8 cellular contexts compared by ENCODE assay signal in the genomic region with DNA sequence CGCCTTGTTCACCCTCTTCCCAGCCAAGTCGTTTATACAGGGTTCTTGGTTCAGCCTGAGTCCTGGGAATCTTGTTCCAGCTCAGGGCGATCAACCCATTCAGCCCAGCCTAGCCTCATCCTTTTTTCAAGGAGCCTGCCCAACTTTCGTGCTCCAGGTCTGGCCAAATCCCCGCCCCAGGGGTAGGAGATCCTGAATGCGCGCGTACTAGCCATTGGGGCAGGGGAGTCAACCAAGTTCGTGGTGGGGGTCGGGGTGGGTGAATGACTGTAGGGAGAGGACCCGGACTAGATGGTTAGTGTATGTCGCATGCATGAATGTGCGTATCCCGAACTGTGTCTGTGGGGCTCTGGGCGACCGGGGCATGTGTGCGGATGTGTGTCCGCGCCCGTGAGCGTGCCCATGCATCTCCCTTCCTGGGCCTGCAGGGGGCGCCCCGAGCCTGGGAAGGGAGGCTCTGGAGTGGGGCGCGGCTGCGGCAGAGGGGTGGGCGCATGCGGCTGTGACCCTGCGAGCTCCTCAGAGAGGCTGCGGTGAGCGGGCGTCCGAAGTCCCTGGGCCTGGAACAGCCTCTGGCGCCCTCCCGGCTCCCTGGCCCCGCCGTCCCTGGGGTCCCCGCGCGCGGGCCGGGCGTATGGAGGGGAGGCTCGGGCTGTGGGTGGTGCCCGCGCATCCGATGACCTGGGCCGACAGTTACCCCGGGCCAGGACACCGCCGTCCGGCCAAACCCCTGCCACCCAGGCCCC. TPM values are rescaled to one million over a fixed set of nuclear protein-coding genes. Genes with fewer than 3 reads are reported as not detected.
A peak's percentile ranks its signal among the peaks of the same experiment; 100 is the strongest.
DNase-seq lines count a peak whose midpoint lies in the region; ATAC-seq and TF ChIP-seq lines count a peak whose summit lies in the region.

No MANE protein-coding gene starts in this region.

- H3K4me3 ChIP-seq in subcutaneous abdominal adipose tissue (ENCODE audit: low read depth in 1 of 5, low read length in 5 of 5), result peak overlapping the region in 4 of 5 donors; percentile 67 to 76 (median 72)

- peaks cover 10% of the 10 kb centered on the region for H3K4me1 Mint-ChIP-seq in activated naive CD4-positive, alpha-beta T cell treated with anti-CD3 and anti-CD28 coated beads, Interleukin-2, amount 50 U/mL, for 24 hours

- no peaks in the 10 kb centered on the region for H3K36me3 ChIP-seq in subcutaneous abdominal adipose tissue (ENCODE audit: control insufficient read depth in 5 of 5, insufficient read depth in 5 of 5, low read length in 5 of 5)

- intact Hi-C loops in head of caudate nucleus (cut with DNase I), result loop anchor here (5.0 kb wide), 1 partner anchor 39 kb away; a partner anchor contains a TSS

- no peak overlapping the region for H3K27ac Mint-ChIP-seq in activated naive CD4-positive, alpha-beta T cell treated with anti-CD3 and anti-CD28 coated beads, Interleukin-2, amount 50 U/mL, for 24 hours

- no peak for ATAC-seq in HG03108 (IDR thresholded peaks at IDR 0.05; ENCODE audit: unreplicated experiment)

- peak overlapping the region; percentile 27 for H3K4me3 Mint-ChIP-seq in activated naive CD4-positive, alpha-beta T cell treated with anti-CD3 and anti-CD28 coated beads, Interleukin-2, amount 50 U/mL, for 24 hours

- peaks cover 2 to 12% (median 11%) of the 10 kb centered on the region in 5 donors for H3K4me1 ChIP-seq in subcutaneous abdominal adipose tissue (ENCODE audit: control insufficient read depth in 5 of 5, insufficient read depth in 5 of 5, low read length in 5 of 5)

- H3K9ac ChIP-seq in subcutaneous abdominal adipose tissue (ENCODE audit: low read length in 5 of 5), result peak overlapping the region in 4 of 5 donors; percentile 64 to 86 (median 80)

- H3K27me3 ChIP-seq in subcutaneous abdominal adipose tissue (ENCODE audit: control insufficient read depth in 5 of 5, insufficient read depth in 4 of 5, low read length in 5 of 5), result no peaks in the 10 kb centered on the region

- no peaks in the 10 kb centered on the region for H3K9me3 Mint-ChIP-seq in activated naive CD4-positive, alpha-beta T cell treated with anti-CD3 and anti-CD28 coated beads, Interleukin-2, amount 50 U/mL, for 24 hours

- DNase-seq in KBM-7 (peak; percentile 84), SK-N-DZ (ENCODE audit: low spot score) (peak; percentile 74), head of caudate nucleus (peak; percentile 47 to 88 (median 80)), occipital lobe (lab: John Stamatoyannopoulos, UW) (peak; percentile 44)

- no peaks in the 10 kb centered on the region for H3K36me3 Mint-ChIP-seq in activated naive CD4-positive, alpha-beta T cell treated with anti-CD3 and anti-CD28 coated beads, Interleukin-2, amount 50 U/mL, for 24 hours

- H3K9me3 ChIP-seq in subcutaneous abdominal adipose tissue (ENCODE audit: control insufficient read depth in 5 of 5, low read length in 5 of 5), result no peaks in the 10 kb centered on the region

- peak overlapping the region; percentile 59 for H3K27ac ChIP-seq in subcutaneous abdominal adipose tissue (ENCODE audit: low read depth, low read length)

- peak; percentile 89 for TF ChIP-seq CTCF in GM12874 (IDR thresholded peaks at IDR 0.05; ENCODE audit: insufficient read depth, low read depth, low read length)

- peaks cover 3% of the 10 kb centered on the region for H3K27me3 Mint-ChIP-seq in activated naive CD4-positive, alpha-beta T cell treated with anti-CD3 and anti-CD28 coated beads, Interleukin-2, amount 50 U/mL, for 24 hours

- in situ Hi-C loops in KBM-7 (cut with MboI; ENCODE audit: low pct_unique_long_range_greater_than_20kb, low sequenced_read_pairs), result no loop called here

RNA-seq across cellular contexts. Expression of a gene that starts 8.7 kb away (rescaled TPM):
- polyA plus RNA-seq in SK-N-DZ (2014; cell fraction: cytosol; rRNA removed), result not detected in 2 replicates
- not detected in 2 replicates for polyA plus RNA-seq in SK-N-DZ (2014; cell fraction: nucleus; rRNA removed)
- total RNA-seq in occipital lobe, result not detected

RNA-seq across cellular contexts. Expression of a gene that starts 10.1 kb away (rescaled TPM):
- polyA plus RNA-seq in SK-N-DZ (2014; cell fraction: cytosol; rRNA removed), result not detected in 2 replicates
- polyA plus RNA-seq in SK-N-DZ (2014; cell fraction: nucleus; rRNA removed), result not detected in 2 replicates
- not detected for total RNA-seq in occipital lobe

RNA-seq across cellular contexts. Expression of a gene that starts 38.7 kb away (rescaled TPM):
- 0.39 TPM in 1 of 2 replicates, not detected in the other for polyA plus RNA-seq in SK-N-DZ (2014; cell fraction: cytosol; rRNA removed)
- 1.7 and 4.0 TPM in 2 replicates for polyA plus RNA-seq in SK-N-DZ (2014; cell fraction: nucleus; rRNA removed)
- 0.31 TPM for total RNA-seq in occipital lobe

RNA-seq across cellular contexts. Expression of a gene that starts 49.2 kb away (rescaled TPM):
- 47.3 and 63.7 TPM in 2 replicates for polyA plus RNA-seq in SK-N-DZ (2014; cell fraction: cytosol; rRNA removed)
- polyA plus RNA-seq in SK-N-DZ (2014; cell fraction: nucleus; rRNA removed), result 133 and 136 TPM in 2 replicates
- total RNA-seq in occipital lobe, result 5.0 TPM

RNA-seq across cellular contexts. Expression of a gene that starts 54.7 kb away (rescaled TPM):
- polyA plus RNA-seq in SK-N-DZ (2014; cell fraction: cytosol; rRNA removed), result 24.7 and 30.4 TPM in 2 replicates
- polyA plus RNA-seq in SK-N-DZ (2014; cell fraction: nucleus; rRNA removed), result 199 and 201 TPM in 2 replicates
- 32.4 TPM for total RNA-seq in occipital lobe
